In genomic region chr9:42388146-42388690, GRCh38 we compare ENCODE assay signal across 20 cellular contexts.
DNase-seq lines count a peak whose midpoint lies in the region; ATAC-seq, FAIRE-seq and TF ChIP-seq lines count a peak whose summit lies in the region.
"Had no signal": no experiment of that assay in that cellular context is flagged by ENCODE, and none has a peak within 500 bp of the region (broad histone marks: within the 10 kb centered on the region; RNA-seq: fewer than 3 reads in every experiment).

No MANE protein-coding gene starts in this region.

- H3K4me3 ChIP-seq in endodermal cell (ENCODE audit: low read length) = no peak overlapping the region
- H3K4me3 ChIP-seq in mucosa of descending colon = no peak overlapping the region
- H3K4me3 ChIP-seq: psoas muscle, tibial nerve had no signal

- no peak overlapping the region for H3K27ac Mint-ChIP-seq in endodermal cell
- H3K27ac Mint-ChIP-seq: activated CD4-positive, alpha-beta T cell treated with anti-CD3 and anti-CD28 coated beads, Interleukin-2, amount 10 ng/mL, durations not matched to agents 24 days and 14 days; naive thymus-derived CD8-positive, alpha-beta T cell had no signal

- H3K36me3 ChIP-seq in endodermal cell (ENCODE audit: control insufficient read depth, insufficient read depth, low read length) = no peaks in the 10 kb centered on the region
- no peaks in the 10 kb centered on the region for H3K36me3 ChIP-seq in mucosa of descending colon (ENCODE audit: low read depth)
- H3K36me3 ChIP-seq: tibial nerve had no signal

- H3K9me3 ChIP-seq in endodermal cell (ENCODE audit: control insufficient read depth, low read length) (no peaks in the 10 kb centered on the region), mucosa of descending colon (no peaks in the 10 kb centered on the region)
- H3K9me3 ChIP-seq: psoas muscle, tibial nerve had no signal

- no peak overlapping the region for H3K9ac ChIP-seq in endodermal cell (ENCODE audit: extremely low read depth, low read length, poor library complexity, severe bottlenecking)

- H3K4me1 Mint-ChIP-seq in endodermal cell = peaks cover 4% of the 10 kb centered on the region
- H3K4me1 Mint-ChIP-seq: activated CD4-positive, alpha-beta T cell treated with anti-CD3 and anti-CD28 coated beads, Interleukin-2, amount 10 ng/mL, durations not matched to agents 24 days and 14 days; naive thymus-derived CD8-positive, alpha-beta T cell had no signal

- no peak for FAIRE-seq in HTR-8/SVneo (lab: Jason Lieb, UNC)
- FAIRE-seq: colon had no signal

- no peaks in the 10 kb centered on the region for H3K27me3 ChIP-seq in endodermal cell (ENCODE audit: control insufficient read depth, insufficient read depth, low read length, poor library complexity, severe bottlenecking)
- H3K27me3 ChIP-seq: tibial nerve had no signal

- no peak overlapping the region for H3K4me3 Mint-ChIP-seq in endodermal cell
- H3K4me3 Mint-ChIP-seq: activated CD4-positive, alpha-beta T cell treated with anti-CD3 and anti-CD28 coated beads, Interleukin-2, amount 10 ng/mL, durations not matched to agents 24 days and 14 days; naive thymus-derived CD8-positive, alpha-beta T cell had no signal

- ATAC-seq in mucosa of descending colon (peak; percentile 43), HG03108 (IDR thresholded peaks at IDR 0.05; ENCODE audit: unreplicated experiment) (no peak), HG03097 (IDR thresholded peaks at IDR 0.05; ENCODE audit: low FRiP score, unreplicated experiment) (no peak)

- WGBS in endodermal cell (ENCODE audit: insufficient coverage in 1 of 2, insufficient read length in 1 of 2), 2 experiments = 94 to 97% methylated on average over 3 of the region's 3 CpGs

- TF ChIP-seq CTCF in endodermal cell (conservative IDR thresholded peaks at IDR 0.05) (peak; percentile 21), mucosa of descending colon (IDR thresholded peaks at IDR 0.05) (no peak)

- H3K27ac ChIP-seq in endodermal cell (ENCODE audit: low read depth, low read length) = no peak overlapping the region
- H3K27ac ChIP-seq: psoas muscle, tibial nerve had no signal

- H3K4me1 ChIP-seq in endodermal cell (ENCODE audit: control insufficient read depth, insufficient read depth, low read length) (no peaks in the 10 kb centered on the region), mucosa of descending colon (ENCODE audit: low read depth) (no peaks in the 10 kb centered on the region)
- H3K4me1 ChIP-seq: psoas muscle had no signal

- no peaks in the 10 kb centered on the region for H3K36me3 Mint-ChIP-seq in endodermal cell (ENCODE audit: low read depth)
- H3K36me3 Mint-ChIP-seq: naive thymus-derived CD8-positive, alpha-beta T cell had no signal

- intact Hi-C loops in mucosa of descending colon (cut with DNase I, micrococcal nuclease) = no loop called here

- DNase-seq in AG20443 (ENCODE audit: low spot score) (peak; percentile 15), HTR-8/SVneo (ENCODE audit: insufficient read length, low spot score) (peak; percentile 5), endodermal cell (peak; percentile 60), mucosa of descending colon (no peak)
- DNase-seq in NK-92 treated with Interleukin-12 subunit alpha and Interleukin-12 subunit beta, amount 100 ng/mL, for 24 hours (lab: John Stamatoyannopoulos, UW) = no peak
- no peak for DNase-seq in activated T-cell treated with anti-CD3 and anti-CD28 coated beads, Interleukin-2, amount 50 U/mL, for 1 hour
- DNase-seq: activated CD4-positive, alpha-beta T cell treated with anti-CD3 and anti-CD28 coated beads, Interleukin-2, amount 10 ng/mL, durations not matched to agents 24 days and 14 days; activated T-cell treated with anti-CD3 and anti-CD28 coated beads for 4 hours; DMS 273 treated with DMSO at 0.1 percent for 48 hours; erythroblast; MV-4-11; naive thymus-derived CD8-positive, alpha-beta T cell; NCI-H2081 treated with DMSO at 0.1 percent for 48 hours; NCI-H748 treated with DMSO at 0.1 percent for 48 hours; psoas muscle; stimulated activated CD4-positive, alpha-beta T cell treated with anti-CD3 and anti-CD28 coated beads, Interleukin-1b, Interleukin-23, amount 100 ng/mL, for 48 hours had no signal

- peaks cover 4% of the 10 kb centered on the region for H3K9me3 Mint-ChIP-seq in endodermal cell
- H3K9me3 Mint-ChIP-seq: activated CD4-positive, alpha-beta T cell treated with anti-CD3 and anti-CD28 coated beads, Interleukin-2, amount 10 ng/mL, durations not matched to agents 24 days and 14 days had no signal

- peaks cover 5% of the 10 kb centered on the region for H3K27me3 Mint-ChIP-seq in endodermal cell (ENCODE audit: insufficient read depth)
- H3K27me3 Mint-ChIP-seq: activated CD4-positive, alpha-beta T cell treated with anti-CD3 and anti-CD28 coated beads, Interleukin-2, amount 10 ng/mL, durations not matched to agents 24 days and 14 days; naive thymus-derived CD8-positive, alpha-beta T cell had no signal

Comparison
In these comparisons a context has a peak if more than half of its experiments do, and no peak if none do; other contexts are left out.
1. DNase-seq: peak in AG20443 (single experiment), HTR-8/SVneo (single experiment) and endodermal cell (single experiment); none in mucosa of descending colon (0 of 3), NK-92 treated with Interleukin-12 subunit alpha and Interleukin-12 subunit beta, amount 100 ng/mL, for 24 hours (single experiment) and activated T-cell treated with anti-CD3 and anti-CD28 coated beads, Interleukin-2, amount 50 U/mL, for 1 hour (single experiment).